Comparison of ENCODE assay signal across 24 cellular contexts in the genomic region with DNA sequence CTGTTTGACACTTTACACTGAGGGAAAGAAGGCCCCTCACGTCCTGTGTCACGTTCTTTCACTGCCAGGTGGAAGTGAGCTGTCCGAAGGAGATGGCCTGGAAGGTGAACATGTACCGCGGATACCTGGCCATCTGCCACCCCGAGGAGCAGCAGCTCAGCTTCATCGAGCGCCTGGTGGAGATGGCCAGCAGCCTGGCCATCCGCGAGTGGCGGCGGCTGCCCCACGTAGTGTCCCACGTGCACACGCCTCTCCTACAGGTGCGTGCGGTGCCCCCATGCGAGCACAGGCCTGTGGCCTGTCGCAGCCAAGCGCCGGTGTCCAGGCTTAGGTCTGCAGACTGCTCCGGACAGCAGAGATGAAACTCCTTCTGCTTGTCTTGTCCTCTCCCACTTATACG.
DNase-seq lines count a peak whose midpoint lies in the region; ATAC-seq and TF ChIP-seq lines count a peak whose summit lies in the region.
"Had no signal": no experiment of that assay in that cellular context is flagged by ENCODE, and none has a peak within 500 bp of the region (broad histone marks: within the 10 kb centered on the region; RNA-seq: fewer than 3 reads in every experiment).

No MANE protein-coding gene starts in this region.

- H3K36me3 Mint-ChIP-seq in stimulated activated effector memory CD8-positive, alpha-beta T cell treated with anti-CD3 and anti-CD28 coated beads, Interleukin-12 subunit alpha, Interleukin-12 subunit beta, amount 100 ng/mL, for 72 hours: peaks cover 100% of the 10 kb centered on the region

- H3K9me3 Mint-ChIP-seq in stimulated activated effector memory CD8-positive, alpha-beta T cell treated with anti-CD3 and anti-CD28 coated beads, Interleukin-12 subunit alpha, Interleukin-12 subunit beta, amount 100 ng/mL, for 72 hours: peaks cover 5% of the 10 kb centered on the region

- no peak overlapping the region for H3K4me3 Mint-ChIP-seq in stimulated activated effector memory CD8-positive, alpha-beta T cell treated with anti-CD3 and anti-CD28 coated beads, Interleukin-12 subunit alpha, Interleukin-12 subunit beta, amount 100 ng/mL, for 72 hours

- intact Hi-C loops in Right ventricle myocardium inferior (cut with DNase I): no loop called here

- H3K27ac Mint-ChIP-seq in stimulated activated effector memory CD8-positive, alpha-beta T cell treated with anti-CD3 and anti-CD28 coated beads, Interleukin-12 subunit alpha, Interleukin-12 subunit beta, amount 100 ng/mL, for 72 hours: peak overlapping the region; percentile 43

- TF ChIP-seq CTCF in foreskin fibroblast (IDR thresholded peaks at IDR 0.05; ENCODE audit: low read depth, low read length): no peak

- no peak overlapping the region for H3K4me3 ChIP-seq in foreskin fibroblast (ENCODE audit: low read depth in 1 of 2, low read length in 2 of 2)
- H3K4me3 ChIP-seq: SJCRH30 had no signal

- H3K4me1 Mint-ChIP-seq in stimulated activated effector memory CD8-positive, alpha-beta T cell treated with anti-CD3 and anti-CD28 coated beads, Interleukin-12 subunit alpha, Interleukin-12 subunit beta, amount 100 ng/mL, for 72 hours: no peaks in the 10 kb centered on the region

- peak; percentile 19 for DNase-seq in activated effector memory CD4-positive, alpha-beta T cell treated with anti-CD3 and anti-CD28 coated beads, Interleukin-2, amount 50 U/mL, for 16 hours
- no peak for DNase-seq in activated effector memory CD4-positive, alpha-beta T cell treated with Interleukin-2 at 50 U/mL for 16 hours
- DNase-seq in left lobe of liver (ENCODE audit: low spot score) (peak; percentile 42), Right ventricle myocardium inferior (ENCODE audit: missing footprints) (no peak), foreskin fibroblast (no peak)
- no peak for DNase-seq in stimulated activated effector memory CD8-positive, alpha-beta T cell treated with anti-CD3 and anti-CD28 coated beads, Interleukin-12 subunit alpha, Interleukin-12 subunit beta, amount 100 ng/mL, for 72 hours (ENCODE audit: low spot score in 2 of 2)
- DNase-seq: 8988T, ACHN, Calu3, DMS79 treated with DMSO at 0.1 percent for 48 hours, Karpas-422, NCI-H1092, NCI-H1417 treated with DMSO at 0.1 percent for 48 hours, NCI-H1694 treated with DMSO at 0.1 percent for 48 hours, NCI-H2081 treated with DMSO at 0.1 percent for 48 hours, NCI-H2171, NCI-H345, NCI-H524, NCI-H748 treated with DMSO at 0.1 percent for 48 hours, SJCRH30 had no signal

- no peak for ATAC-seq in left lobe of liver
- ATAC-seq in stimulated activated effector memory CD8-positive, alpha-beta T cell treated with anti-CD3 and anti-CD28 coated beads, Interleukin-12 subunit alpha, Interleukin-12 subunit beta, amount 100 ng/mL, for 72 hours: no peak
- no peak for ATAC-seq in Right ventricle myocardium inferior
- no peak for ATAC-seq in HG03196 (IDR thresholded peaks at IDR 0.05; ENCODE audit: unreplicated experiment)
- no peak for ATAC-seq in GM18907 (IDR thresholded peaks at IDR 0.05; ENCODE audit: unreplicated experiment)
- ATAC-seq: HCT116, HepG2 had no signal

Comparison
In these comparisons a context has a peak if more than half of its experiments do, and no peak if none do; other contexts are left out.
1. DNase-seq: peak in activated effector memory CD4-positive, alpha-beta T cell treated with anti-CD3 and anti-CD28 coated beads, Interleukin-2, amount 50 U/mL, for 16 hours (single experiment) and left lobe of liver (single experiment); none in activated effector memory CD4-positive, alpha-beta T cell treated with Interleukin-2 at 50 U/mL for 16 hours (single experiment), stimulated activated effector memory CD8-positive, alpha-beta T cell treated with anti-CD3 and anti-CD28 coated beads, Interleukin-12 subunit alpha, Interleukin-12 subunit beta, amount 100 ng/mL, for 72 hours (0 of 2), Right ventricle myocardium inferior (single experiment) and foreskin fibroblast (0 of 2).